In genomic region chr11:73172992-73173656, GRCh38 we compare ENCODE assay signal across 15 cellular contexts. TPM values are rescaled to one million over a fixed set of nuclear protein-coding genes. Genes with fewer than 3 reads are reported as not detected.
DNase-seq lines count a peak whose midpoint lies in the region; ATAC-seq and TF ChIP-seq lines count a peak whose summit lies in the region.
"Had no signal": no experiment of that assay in that cellular context is flagged by ENCODE, and none has a peak within 500 bp of the region (broad histone marks: within the 10 kb centered on the region; RNA-seq: fewer than 3 reads in every experiment).

No MANE protein-coding gene starts in this region.

- H3K79me2 ChIP-seq in osteoblast (ENCODE audit: insufficient read depth, low read length), result no peaks in the 10 kb centered on the region

- H3K36me3 ChIP-seq in right atrium auricular region (no peaks in the 10 kb centered on the region), ascending aorta (no peaks in the 10 kb centered on the region), osteoblast (ENCODE audit: insufficient read depth, low read length) (no peaks in the 10 kb centered on the region), tibial artery (no peaks in the 10 kb centered on the region)
- H3K36me3 ChIP-seq: MG63 had no signal

- no peaks in the 10 kb centered on the region for H3K4me1 Mint-ChIP-seq in activated CD4-positive, alpha-beta T cell treated with anti-CD3 and anti-CD28 coated beads for 36 hours

- no peaks in the 10 kb centered on the region for H4K20me1 ChIP-seq in osteoblast (ENCODE audit: insufficient read depth, low read length)

- peaks cover 3% of the 10 kb centered on the region for H3K27me3 Mint-ChIP-seq in activated CD4-positive, alpha-beta T cell treated with anti-CD3 and anti-CD28 coated beads for 36 hours

- TF ChIP-seq CTCF in right atrium auricular region (IDR thresholded peaks at IDR 0.05) (no peak), ascending aorta (IDR thresholded peaks at IDR 0.05) (no peak), osteoblast (IDR thresholded peaks at IDR 0.05; ENCODE audit: extremely low read depth, low read depth, low read length) (no peak), tibial artery (IDR thresholded peaks at IDR 0.05) (no peak)

- DNase-seq in right atrium auricular region (ENCODE audit: low spot score), result no peak
- no peak for DNase-seq in left cardiac atrium
- no peak for DNase-seq in ascending aorta (ENCODE audit: low spot score in 2 of 2)
- peak; percentile 8 for DNase-seq in osteoblast (ENCODE audit: insufficient read length, low spot score, missing footprints)
- DNase-seq in tibial artery, result no peak
- DNase-seq in NCI-H1105 (lab: John Stamatoyannopoulos, UW), result no peak
- no peak for DNase-seq in activated CD4-positive, alpha-beta T cell treated with anti-CD3 and anti-CD28 coated beads for 36 hours
- DNase-seq: KG1, NCI-H1092 treated with DMSO at 0.1 percent for 48 hours, NCI-H1694 treated with DMSO at 0.1 percent for 48 hours, NCI-H69, PC-9 had no signal

- H3K9me3 ChIP-seq in right atrium auricular region (no peaks in the 10 kb centered on the region), ascending aorta (no peaks in the 10 kb centered on the region), osteoblast (ENCODE audit: low read depth, low read length) (no peaks in the 10 kb centered on the region), tibial artery (no peaks in the 10 kb centered on the region)
- H3K9me3 ChIP-seq: MG63 had no signal

- no peaks in the 10 kb centered on the region for H3K36me3 Mint-ChIP-seq in activated CD4-positive, alpha-beta T cell treated with anti-CD3 and anti-CD28 coated beads for 36 hours (ENCODE audit: low read depth)

- H3K27ac Mint-ChIP-seq in activated CD4-positive, alpha-beta T cell treated with anti-CD3 and anti-CD28 coated beads for 36 hours, result no peak overlapping the region
- H3K27ac Mint-ChIP-seq: GM23338 had no signal

- no peak overlapping the region for H3K4me3 Mint-ChIP-seq in activated CD4-positive, alpha-beta T cell treated with anti-CD3 and anti-CD28 coated beads for 36 hours
- H3K4me3 Mint-ChIP-seq: GM23338 had no signal

- no peaks in the 10 kb centered on the region for H3K9me3 Mint-ChIP-seq in activated CD4-positive, alpha-beta T cell treated with anti-CD3 and anti-CD28 coated beads for 36 hours (ENCODE audit: low read depth)
- H3K9me3 Mint-ChIP-seq: GM23338 had no signal

- no peak overlapping the region for H3K4me2 ChIP-seq in osteoblast (ENCODE audit: insufficient read depth, low read length)
- H3K4me2 ChIP-seq: GM23338, PC-9 had no signal

- intact Hi-C loops in left cardiac atrium (cut with DNase I) (loop anchor here (10.0 kb wide), 1 partner anchor 448 kb away; no protein-coding TSS in a partner anchor), ascending aorta (cut with DNase I) (loop anchor here (1.0 to 2.0 kb wide), 2 partner anchors 16 to 31 kb away; partner anchors contain the start of gene FCHSD2), tibial artery (cut with DNase I; ENCODE audit: low total_unique reads) (no loop called here)
- intact Hi-C loops in activated CD4-positive, alpha-beta T cell treated with anti-CD3 and anti-CD28 coated beads for 36 hours (cut with DNase I, micrococcal nuclease), result loop anchor here in 1 of 2 experiments (10.0 kb wide), 1 partner anchor 698 kb away; no protein-coding TSS in a partner anchor

- CTCF ChIA-PET in activated CD4-positive, alpha-beta T cell treated with anti-CD3 and anti-CD28 coated beads for 36 hours (lab: Charles Lee), result no interaction called here

- H3K27ac ChIP-seq in right atrium auricular region (peak overlapping the region; percentile 86 to 91), ascending aorta (peak overlapping the region; percentile 91 to 94), osteoblast (ENCODE audit: low read depth, low read length) (no peak overlapping the region), tibial artery (peak overlapping the region; percentile 72 to 82)
- H3K27ac ChIP-seq: PC-9 had no signal

- POLR2A ChIA-PET in activated CD4-positive, alpha-beta T cell treated with anti-CD3 and anti-CD28 coated beads for 36 hours (lab: Charles Lee), result no interaction called here

- H3K27me3 ChIP-seq in right atrium auricular region, result no peaks in the 10 kb centered on the region
- H3K27me3 ChIP-seq in ascending aorta, result no peaks in the 10 kb centered on the region
- H3K27me3 ChIP-seq in osteoblast (ENCODE audit: insufficient read depth, low read length), result no peaks in the 10 kb centered on the region
- no peaks in the 10 kb centered on the region for H3K27me3 ChIP-seq in tibial artery
- H3K27me3 ChIP-seq: MG63 had no signal

- H3K4me1 ChIP-seq in right atrium auricular region, result peaks cover 0 to 87% of the 10 kb centered on the region in 2 donors
- peaks cover 16 to 40% of the 10 kb centered on the region in 2 donors for H3K4me1 ChIP-seq in ascending aorta
- H3K4me1 ChIP-seq in osteoblast (ENCODE audit: insufficient read depth, low read length), result peaks cover 11% of the 10 kb centered on the region
- H3K4me1 ChIP-seq in tibial artery, result peaks cover 0 to 68% (median 44%) of the 10 kb centered on the region in 4 donors

- H2AFZ ChIP-seq in osteoblast (ENCODE audit: low read length), result no peak overlapping the region
- H2AFZ ChIP-seq: GM23338, PC-9 had no signal

- ATAC-seq in left cardiac atrium (no peak), GM18873 (IDR thresholded peaks at IDR 0.05; ENCODE audit: low FRiP score, unreplicated experiment) (no peak)
- ATAC-seq in activated CD4-positive, alpha-beta T cell treated with anti-CD3 and anti-CD28 coated beads for 36 hours, result no peak
- ATAC-seq: GM23338 had no signal

- no peak overlapping the region for H3K4me3 ChIP-seq in right atrium auricular region
- no peak overlapping the region for H3K4me3 ChIP-seq in ascending aorta
- H3K4me3 ChIP-seq in osteoblast (ENCODE audit: insufficient read depth, low read length), result no peak overlapping the region
- H3K4me3 ChIP-seq in tibial artery, result no peak overlapping the region
- H3K4me3 ChIP-seq: GM23338, MG63, PC-9 had no signal

RNA-seq across cellular contexts. Expression of gene FCHSD2, which starts 31.0 kb away (rescaled TPM):
- total RNA-seq in right atrium auricular region (10 to 100 TPM; 23.9 to 24.0 TPM), left cardiac atrium (10 to 100 TPM; 36.0 to 48.0 TPM), ascending aorta (16.3 TPM), osteoblast (34.0 and 38.0 TPM in 2 replicates)
- 10 to 100 TPM; 24.1 to 24.7 TPM for total RNA-seq in activated CD4-positive, alpha-beta T cell treated with anti-CD3 and anti-CD28 coated beads for 36 hours

RNA-seq across cellular contexts. Expression of gene P2RY2, which starts 45.0 kb away (rescaled TPM):
- total RNA-seq in right atrium auricular region, result 10 to 100 TPM in 1 of 2 donors, 1 to 10 TPM in 1; 9.5 to 14.7 TPM
- total RNA-seq in left cardiac atrium, result 10 to 100 TPM; 12.0 to 16.5 TPM
- total RNA-seq in ascending aorta, result 18.3 TPM
- total RNA-seq in osteoblast, result 0.36 and 0.59 TPM in 2 replicates
- total RNA-seq in activated CD4-positive, alpha-beta T cell treated with anti-CD3 and anti-CD28 coated beads for 36 hours, result not detected
